ENCODE assay signal across 8 cellular contexts in genomic region chr13:48302920-48303330, GRCh38. TPM values are rescaled to one million over a fixed set of nuclear protein-coding genes. Genes with fewer than 3 reads are reported as not detected.
DNase-seq lines count a peak whose midpoint lies in the region; ATAC-seq, FAIRE-seq and TF ChIP-seq lines count a peak whose summit lies in the region.

No MANE protein-coding gene starts in this region.

- no peak for DNase-seq in BJ (ENCODE audit: low read depth)
- no peak for DNase-seq in HFFc6
- no peak for DNase-seq in adipocyte (ENCODE audit: low read depth)
- no peak for DNase-seq in keratinocyte (ENCODE audit: low read depth, low spot score)
- no peak for DNase-seq in H54 (ENCODE audit: insufficient read length, low spot score)

- H3K4me1 ChIP-seq in adipocyte (ENCODE audit: control insufficient read depth, insufficient read depth, low read length): peaks cover 18% of the 10 kb centered on the region
- H3K4me1 ChIP-seq in keratinocyte (ENCODE audit: control insufficient read depth, extremely low read depth, insufficient read depth, low read length): peaks cover 22% of the 10 kb centered on the region
- H3K4me1 ChIP-seq in stomach smooth muscle (ENCODE audit: control insufficient read depth, insufficient read depth, low read length): peaks cover 3% of the 10 kb centered on the region

- H3K4me2 ChIP-seq in keratinocyte (ENCODE audit: control insufficient read depth, extremely low read depth, insufficient read depth, low read depth, low read length): peak overlapping the region; percentile 99

- no peaks in the 10 kb centered on the region for H3K9me3 Mint-ChIP-seq in HFFc6

- no peaks in the 10 kb centered on the region for H3K27me3 Mint-ChIP-seq in HFFc6 (ENCODE audit: insufficient read depth)

- H3K9me3 ChIP-seq in adipocyte (ENCODE audit: control insufficient read depth, low read length) (no peaks in the 10 kb centered on the region), keratinocyte (ENCODE audit: control insufficient read depth, low read depth, low read length) (no peaks in the 10 kb centered on the region), stomach smooth muscle (ENCODE audit: control insufficient read depth in 2 of 2, low read length in 2 of 2) (no peaks in the 10 kb centered on the region)

- H3K4me3 Mint-ChIP-seq in HFFc6: peak overlapping the region; percentile 99

- ATAC-seq in GM19467 (IDR thresholded peaks at IDR 0.05; ENCODE audit: unreplicated experiment): no peak
- ATAC-seq in GM18907 (IDR thresholded peaks at IDR 0.05; ENCODE audit: unreplicated experiment): no peak

- H3K36me3 ChIP-seq in BJ (ENCODE audit: control insufficient read depth, insufficient read depth, low read length) (no peaks in the 10 kb centered on the region), adipocyte (ENCODE audit: control insufficient read depth, insufficient read depth, low read length, severe bottlenecking) (peaks cover 1% of the 10 kb centered on the region), keratinocyte (ENCODE audit: control insufficient read depth in 2 of 2, extremely low read depth in 1 of 2, insufficient read depth in 2 of 2, low read length in 2 of 2) (no peaks in the 10 kb centered on the region), stomach smooth muscle (ENCODE audit: control insufficient read depth in 2 of 2, insufficient read depth in 2 of 2, low read length in 2 of 2) (no peaks in the 10 kb centered on the region)

- H3K27me3 ChIP-seq in BJ (ENCODE audit: control insufficient read depth, insufficient read depth, low read length) (no peaks in the 10 kb centered on the region), adipocyte (replicated peaks; ENCODE audit: control insufficient read depth, insufficient read depth, low read length) (no peaks in the 10 kb centered on the region), keratinocyte (ENCODE audit: control insufficient read depth, extremely low read depth, insufficient read depth, low read length) (no peaks in the 10 kb centered on the region), stomach smooth muscle (ENCODE audit: control insufficient read depth in 1 of 2, insufficient read depth in 2 of 2, low read length in 2 of 2) (no peaks in the 10 kb centered on the region)

- POLR2A ChIA-PET in BJ (lab: Charles Lee): no interaction called here

- H3K27ac Mint-ChIP-seq in HFFc6: peak overlapping the region; percentile 94

- no peak for TF ChIP-seq POLR2A in H54 (IDR thresholded peaks at IDR 0.05; ENCODE audit: low read depth, low read length)

- H3K9me1 ChIP-seq in keratinocyte (ENCODE audit: control insufficient read depth, extremely low read depth, insufficient read depth, low read length): no peaks in the 10 kb centered on the region

- peaks cover 33% of the 10 kb centered on the region for H3K4me1 Mint-ChIP-seq in HFFc6 (ENCODE audit: low read depth)

- H3K9ac ChIP-seq in adipocyte (ENCODE audit: low read length) (peak overlapping the region; percentile 98), keratinocyte (ENCODE audit: control insufficient read depth, extremely low read depth, insufficient read depth, low read length) (peak overlapping the region; percentile 95), stomach smooth muscle (ENCODE audit: low read length in 2 of 2) (peak overlapping the region; percentile 97 to 98)

- H3K36me3 Mint-ChIP-seq in HFFc6 (ENCODE audit: low read depth): peaks cover 8% of the 10 kb centered on the region; the same call in 1 of the 2 replicates

- peak overlapping the region; percentile 95 for H2AFZ ChIP-seq in keratinocyte (ENCODE audit: control insufficient read depth, low read length)

- CTCF ChIA-PET in BJ (lab: Yijun Ruan, JAX): interaction anchor here (1.2 kb wide), 1 partner anchor 13 kb away, joined by 3 read pairs; no protein-coding TSS in a partner anchor

- H3K27ac ChIP-seq in keratinocyte (ENCODE audit: control insufficient read depth, insufficient read depth, low read length): peak overlapping the region; percentile 96
- peak overlapping the region; percentile 99 for H3K27ac ChIP-seq in stomach smooth muscle (ENCODE audit: low read length)

- no peaks in the 10 kb centered on the region for H4K20me1 ChIP-seq in keratinocyte (ENCODE audit: control insufficient read depth, extremely low read depth, insufficient read depth, low read length)

- H3K79me2 ChIP-seq in keratinocyte (ENCODE audit: control insufficient read depth, insufficient read depth, low read length): peaks cover 30% of the 10 kb centered on the region

- TF ChIP-seq CTCF in BJ (IDR thresholded peaks at IDR 0.05; ENCODE audit: insufficient read depth, low read depth, low read length) (no peak), HFFc6 (IDR thresholded peaks at IDR 0.05) (no peak), keratinocyte (optimal IDR thresholded peaks at IDR 0.05 in 1 of 3, IDR thresholded peaks at IDR 0.05 in 1 of 3, conservative IDR thresholded peaks at IDR 0.05 in 1 of 3; ENCODE audit: extremely low read depth in 1 of 3, insufficient read depth in 2 of 3, low read length in 3 of 3) (no peak)

- FAIRE-seq in keratinocyte (lab: Jason Lieb, UNC): no peak
- FAIRE-seq in H54 (lab: Jason Lieb, UNC): no peak

- H3K4me3 ChIP-seq in BJ (ENCODE audit: low read depth, low read length) (peak overlapping the region; percentile 79), adipocyte (ENCODE audit: low read length) (peak overlapping the region; percentile 96), keratinocyte (ENCODE audit: control insufficient read depth in 2 of 3, extremely low read depth in 1 of 3, insufficient read depth in 2 of 3, low read depth in 1 of 3, low read length in 3 of 3) (peak overlapping the region; percentile 82 to 86 (median 85)), stomach smooth muscle (ENCODE audit: low read length in 2 of 2) (peak overlapping the region; percentile 87 to 95)

- dilution Hi-C loops in keratinocyte (cut with MboI; ENCODE audit: extremely low pct_ligation_motif_present, low sequenced_read_pairs): no loop called here

RNA-seq across cellular contexts. Expression of gene RB1, which starts 0.6 kb away (rescaled TPM):
- polyA plus RNA-seq in BJ (2011; rRNA removed): 11.2 and 22.9 TPM in 2 replicates
- 5.1 and 14.5 TPM in 2 replicates for polyA minus RNA-seq in BJ (2011; rRNA and poly(A)+ RNA removed)
- total RNA-seq in HFFc6 (2021; fragmentation: NEBNext Ultra II Directional; extraction: Animal tissue kit (Norgen Biotek cat#: 25700)): 10 to 100 TPM; 39.2 to 50.4 (median 43.0) TPM
- polyA plus RNA-seq in keratinocyte: 13.9 to 22.4 TPM (median 15.5 TPM) in 3 replicates
- polyA plus RNA-seq in keratinocyte (2011; ENCODE audit: low read depth): 36.4 TPM
- 11.6 and 27.1 TPM in 2 replicates for polyA plus RNA-seq in keratinocyte (2011; cell fraction: cytosol; rRNA removed)
- 14.8 and 17.5 TPM in 2 replicates for polyA plus RNA-seq in keratinocyte (2011; cell fraction: nucleus; rRNA removed)
- polyA plus RNA-seq in keratinocyte (2012; ENCODE audit: low replicate concordance): 11.3 and 13.4 TPM in 2 replicates
- 6.6 to 15.2 TPM (median 6.8 TPM) in 3 replicates for polyA minus RNA-seq in keratinocyte
- polyA minus RNA-seq in keratinocyte (2011; cell fraction: cytosol; rRNA and poly(A)+ RNA removed): 6.9 TPM
- 9.6 and 17.4 TPM in 2 replicates for polyA minus RNA-seq in keratinocyte (2011; cell fraction: nucleus; rRNA and poly(A)+ RNA removed)
